ENCODE assay signal across 5 cellular contexts in the genomic region with DNA sequence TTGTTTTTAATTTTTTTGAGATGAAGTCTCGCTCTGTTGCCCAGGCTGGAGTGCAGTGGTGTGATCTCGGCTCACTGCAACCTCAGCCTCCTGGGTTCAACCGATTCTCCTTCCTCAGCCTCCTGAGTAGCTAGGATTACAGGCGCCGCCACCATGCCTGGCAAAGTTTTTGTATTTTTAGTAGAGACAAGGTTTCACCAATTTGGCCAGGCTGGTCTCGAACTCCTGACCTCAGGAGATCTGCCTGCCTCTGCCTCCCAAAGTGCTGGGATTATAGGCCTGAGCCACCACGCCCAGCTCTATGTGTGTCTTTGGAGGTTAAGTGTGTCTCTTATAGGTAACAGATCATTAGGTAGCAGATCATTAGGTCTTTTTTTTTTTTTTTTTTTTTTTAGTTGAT.
A peak's percentile ranks its signal among the peaks of the same experiment; 100 is the strongest.
DNase-seq lines count a peak whose midpoint lies in the region; ATAC-seq, FAIRE-seq and TF ChIP-seq lines count a peak whose summit lies in the region.
"Not testable (repeated sequence)": the region's sequence is repeated elsewhere in the genome, so short reads cannot be mapped to it uniquely, and the experiment has no call there.

No MANE protein-coding gene starts in this region.

- not testable (repeated sequence) for H3K4me3 Mint-ChIP-seq in effector memory CD8-positive, alpha-beta T cell

- H3K4me3 ChIP-seq in HEK293 (ENCODE audit: low read depth, low read length); RWPE2 (ENCODE audit: severe bottlenecking); K562: not testable (repeated sequence)

- 67% methylated on average over 7 of the region's 7 CpGs for WGBS in K562 (ENCODE audit: insufficient coverage, low coverage, missing lambda C conversion rate)

- H4K20me1 ChIP-seq in K562 (replicated peaks; ENCODE audit: control insufficient read depth, insufficient read depth, low read length), result not testable (repeated sequence)

- not testable (repeated sequence) for TF ChIP-seq POLR2A in K562 (conservative IDR thresholded peaks at IDR 0.05)

- H3K27me3 ChIP-seq in RWPE2 (ENCODE audit: insufficient read depth, poor library complexity, severe bottlenecking); K562 (ENCODE audit: control insufficient read depth in 2 of 2, insufficient read depth in 2 of 2, low read length in 2 of 2): not testable (repeated sequence)

- peak overlapping the region; percentile 39 to 81 for H3K27ac Mint-ChIP-seq in effector memory CD8-positive, alpha-beta T cell

- H3K9me3 ChIP-seq in HEK293 (ENCODE audit: control insufficient read depth, insufficient read depth, low read depth, low read length); RWPE2 (ENCODE audit: severe bottlenecking); K562 (replicated peaks; ENCODE audit: control insufficient read depth, insufficient read depth, low read depth, low read length): not testable (repeated sequence)

- TF ChIP-seq RAD21 in K562 (CRISPR knock-in tag; conservative IDR thresholded peaks at IDR 0.05 in 1 of 2, IDR thresholded peaks at IDR 0.05 in 1 of 2), result not testable (repeated sequence)

- FAIRE-seq in K562 (lab: Jason Lieb, UNC), result not testable (repeated sequence)

- H3K9ac ChIP-seq in K562 (ENCODE audit: insufficient read depth in 1 of 2, low read depth in 2 of 2, low read length in 2 of 2), result not testable (repeated sequence)

- TF ChIP-seq CTCF in HEK293 (tag by site-specific recombination; IDR thresholded peaks at IDR 0.05); RWPE2 (IDR thresholded peaks at IDR 0.05; ENCODE audit: poor library complexity, severe bottlenecking); K562 (IDR thresholded peaks at IDR 0.05 in 2 of 3, conservative IDR thresholded peaks at IDR 0.05 in 1 of 3; ENCODE audit: insufficient read depth in 2 of 3, low read depth in 1 of 3, low read length in 3 of 3): not testable (repeated sequence)

- H3K27me3 Mint-ChIP-seq in effector memory CD8-positive, alpha-beta T cell, result not testable (repeated sequence)

- ATAC-seq in RWPE2 (ENCODE audit: low read depth); K562; effector memory CD8-positive, alpha-beta T cell (replicated peaks): not testable (repeated sequence)

- not testable (repeated sequence) for H3K4me2 ChIP-seq in K562 (ENCODE audit: insufficient read depth, low read length)

- not testable (repeated sequence) for H3K9me3 Mint-ChIP-seq in effector memory CD8-positive, alpha-beta T cell

- not testable (repeated sequence) for BruUV-seq in K562 (replicated peaks; lab: Mats Ljungman, UMichigan)

- H3K36me3 Mint-ChIP-seq in effector memory CD8-positive, alpha-beta T cell (ENCODE audit: insufficient read depth), result not testable (repeated sequence)

- not testable (repeated sequence) for TF ChIP-seq EP300 in K562 (IDR thresholded peaks at IDR 0.05; ENCODE audit: low read length)

- not testable (repeated sequence) for H3K4me1 ChIP-seq in HEK293 (ENCODE audit: control insufficient read depth, insufficient read depth, low read length); RWPE2 (ENCODE audit: insufficient read depth, poor library complexity, severe bottlenecking); K562 (replicated peaks in 1 of 2; ENCODE audit: control insufficient read depth in 2 of 2, insufficient read depth in 2 of 2, low read length in 2 of 2)

- not testable (repeated sequence) for H3K36me3 ChIP-seq in HEK293 (ENCODE audit: control insufficient read depth in 2 of 2, insufficient read depth in 1 of 2, low read length in 2 of 2); RWPE2 (ENCODE audit: low read depth); K562 (ENCODE audit: control insufficient read depth, insufficient read depth, low read length)

- DNase-seq in RWPE2 (ENCODE audit: low spot score), result peak; percentile 51
- peak; percentile 17 for DNase-seq in activated CD8-positive, alpha-beta memory T cell treated with anti-CD3 and anti-CD28 coated beads for 24 hours
- not testable (repeated sequence) for DNase-seq in K562 (ENCODE audit: extremely low read depth in 1 of 4, low spot score in 3 of 4); effector memory CD8-positive, alpha-beta T cell

- H3K9me1 ChIP-seq in K562 (ENCODE audit: control insufficient read depth, insufficient read depth, low read length), result not testable (repeated sequence)

- CTCF ChIA-PET in HEK293 (lab: Yijun Ruan, JAX), result interaction anchor here (1.1 kb wide), 1 partner anchor 98 kb away, joined by 3 read pairs; no protein-coding TSS in a partner anchor
- CTCF ChIA-PET in K562 (lab: Yijun Ruan, JAX; ENCODE audit: low intra/inter-chr PET ratio), result not testable (repeated sequence)

- peaks cover 20 to 35% of the 10 kb centered on the region in 2 donors for H3K4me1 Mint-ChIP-seq in effector memory CD8-positive, alpha-beta T cell (ENCODE audit: low read depth in 2 of 2)

- H2AFZ ChIP-seq in K562 (ENCODE audit: low read depth, low read length), result not testable (repeated sequence)

- intact Hi-C loops in K562 (cut with micrococcal nuclease), result not testable (repeated sequence)

- in situ Hi-C loops in K562 (cut with MboI), result not testable (repeated sequence)

- not testable (repeated sequence) for H3K79me2 ChIP-seq in K562 (ENCODE audit: control insufficient read depth, insufficient read depth, low read length)

- H3K27ac ChIP-seq in HEK293 (ENCODE audit: extremely low read depth, low read depth, low read length); RWPE2 (ENCODE audit: poor library complexity, severe bottlenecking); K562 (ENCODE audit: extremely low read depth, low read depth, low read length): not testable (repeated sequence)

- POLR2A ChIA-PET in HEK293 (lab: Yijun Ruan, JAX); K562 (lab: Yijun Ruan, JAX): not testable (repeated sequence)

TF ChIP-seq in HEK293, 187 proteins besides CTCF, POLR2A, EP300 and RAD21:
- 0 out of 2 replicates have a peak, but pooled peaks have one; percentile 7 for TF ChIP-seq ZNF426 (tag by site-specific recombination; IDR thresholded peaks at IDR 0.05)

TF ChIP-seq in K562, 482 proteins besides CTCF, POLR2A, EP300 and RAD21:
- TF ChIP-seq, protein P1, sequence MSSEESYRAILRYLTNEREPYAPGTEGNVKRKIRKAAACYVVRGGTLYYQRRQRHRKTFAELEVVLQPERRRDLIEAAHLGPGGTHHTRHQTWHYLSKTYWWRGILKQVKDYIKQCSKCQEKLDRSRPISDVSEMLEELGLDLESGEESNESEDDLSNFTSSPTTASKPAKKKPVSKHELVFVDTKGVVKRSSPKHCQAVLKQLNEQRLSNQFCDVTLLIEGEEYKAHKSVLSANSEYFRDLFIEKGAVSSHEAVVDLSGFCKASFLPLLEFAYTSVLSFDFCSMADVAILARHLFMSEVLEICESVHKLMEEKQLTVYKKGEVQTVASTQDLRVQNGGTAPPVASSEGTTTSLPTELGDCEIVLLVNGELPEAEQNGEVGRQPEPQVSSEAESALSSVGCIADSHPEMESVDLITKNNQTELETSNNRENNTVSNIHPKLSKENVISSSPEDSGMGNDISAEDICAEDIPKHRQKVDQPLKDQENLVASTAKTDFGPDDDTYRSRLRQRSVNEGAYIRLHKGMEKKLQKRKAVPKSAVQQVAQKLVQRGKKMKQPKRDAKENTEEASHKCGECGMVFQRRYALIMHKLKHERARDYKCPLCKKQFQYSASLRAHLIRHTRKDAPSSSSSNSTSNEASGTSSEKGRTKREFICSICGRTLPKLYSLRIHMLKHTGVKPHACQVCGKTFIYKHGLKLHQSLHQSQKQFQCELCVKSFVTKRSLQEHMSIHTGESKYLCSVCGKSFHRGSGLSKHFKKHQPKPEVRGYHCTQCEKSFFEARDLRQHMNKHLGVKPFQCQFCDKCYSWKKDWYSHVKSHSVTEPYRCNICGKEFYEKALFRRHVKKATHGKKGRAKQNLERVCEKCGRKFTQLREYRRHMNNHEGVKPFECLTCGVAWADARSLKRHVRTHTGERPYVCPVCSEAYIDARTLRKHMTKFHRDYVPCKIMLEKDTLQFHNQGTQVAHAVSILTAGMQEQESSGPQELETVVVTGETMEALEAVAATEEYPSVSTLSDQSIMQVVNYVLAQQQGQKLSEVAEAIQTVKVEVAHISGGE (CRISPR knock-in tag; IDR thresholded peaks at IDR 0.05), result peak in 1 of 3 experiments; percentile 90; a peak in 2 of 6 replicates
- peak; percentile 76 for TF ChIP-seq EWSR1 (IDR thresholded peaks at IDR 0.05; ENCODE audit: borderline replicate concordance, low read depth, partially characterized antibody)
TF ChIP-seq in K562: peak in this region for 2; not testable (repeated sequence) for 480.
